In genomic region chr20:34375977-34376430, GRCh38 we compare ENCODE assay signal across 12 cellular contexts. TPM values are rescaled to one million over a fixed set of nuclear protein-coding genes. Genes with fewer than 3 reads are reported as not detected.
DNase-seq lines count a peak whose midpoint lies in the region; ATAC-seq and TF ChIP-seq lines count a peak whose summit lies in the region.
"Had no signal": no experiment of that assay in that cellular context is flagged by ENCODE, and none has a peak within 500 bp of the region (broad histone marks: within the 10 kb centered on the region; RNA-seq: fewer than 3 reads in every experiment).

No MANE protein-coding gene starts in this region.

- no peaks in the 10 kb centered on the region for H3K4me1 ChIP-seq in endodermal cell (ENCODE audit: control insufficient read depth, insufficient read depth, low read length)
- no peaks in the 10 kb centered on the region for H3K4me1 ChIP-seq in neural progenitor cell

- H3K36me3 ChIP-seq in endodermal cell (ENCODE audit: control insufficient read depth, insufficient read depth, low read length) (peaks cover 59% of the 10 kb centered on the region), neural progenitor cell (peaks cover 10% of the 10 kb centered on the region)

- peaks cover 38% of the 10 kb centered on the region for H4K20me1 ChIP-seq in neural progenitor cell (ENCODE audit: low read depth)

- TF ChIP-seq CTCF in endodermal cell (conservative IDR thresholded peaks at IDR 0.05): no peak
- no peak for TF ChIP-seq CTCF in neural progenitor cell (IDR thresholded peaks at IDR 0.05)

- no peak overlapping the region for H3K27ac ChIP-seq in endodermal cell (ENCODE audit: low read depth, low read length)
- no peak overlapping the region for H3K27ac ChIP-seq in neural progenitor cell
- H3K27ac ChIP-seq: tibial artery had no signal

- H3K79me2 ChIP-seq in neural progenitor cell (ENCODE audit: low read depth): peaks cover 85% of the 10 kb centered on the region

- H3K9me3 ChIP-seq in endodermal cell (ENCODE audit: control insufficient read depth, low read length) (peaks cover 4% of the 10 kb centered on the region), neural progenitor cell (ENCODE audit: low read depth) (no peaks in the 10 kb centered on the region)
- H3K9me3 ChIP-seq: tibial artery had no signal

- no peak for ATAC-seq in GM18868 (IDR thresholded peaks at IDR 0.05; ENCODE audit: unreplicated experiment)
- ATAC-seq in HG03139 (IDR thresholded peaks at IDR 0.05; ENCODE audit: unreplicated experiment): no peak
- ATAC-seq: CD8-positive, alpha-beta T cell; esophagus mucosa; SK-N-SH treated with all-trans-retinoic acid at 6 μM for 48 hours had no signal

- H3F3A ChIP-seq in neural progenitor cell (ENCODE audit: low read depth): no peaks in the 10 kb centered on the region

- H3K9me3 Mint-ChIP-seq in endodermal cell (no peaks in the 10 kb centered on the region), neural progenitor cell (no peaks in the 10 kb centered on the region)
- H3K9me3 Mint-ChIP-seq: CD8-positive, alpha-beta T cell had no signal

- H3K9ac ChIP-seq in endodermal cell (ENCODE audit: extremely low read depth, low read length, poor library complexity, severe bottlenecking): no peak overlapping the region
- H3K9ac ChIP-seq in neural progenitor cell: no peak overlapping the region

- WGBS in endodermal cell (ENCODE audit: insufficient coverage in 1 of 2, insufficient read length in 1 of 2), 2 experiments: 87 to 95% methylated on average over 5 of the region's 5 CpGs

- H3K4me1 Mint-ChIP-seq in endodermal cell (peaks cover 2% of the 10 kb centered on the region), neural progenitor cell (peaks cover 10% of the 10 kb centered on the region)

- H3K27me3 Mint-ChIP-seq in endodermal cell (ENCODE audit: insufficient read depth): no peaks in the 10 kb centered on the region
- peaks cover 2% of the 10 kb centered on the region for H3K27me3 Mint-ChIP-seq in neural progenitor cell (ENCODE audit: insufficient read depth, low read depth)

- DNase-seq in NCI-H2171 treated with DMSO at 0.1 percent for 48 hours (lab: John Stamatoyannopoulos, UW) (peak; percentile 24), NCI-H2171 (lab: John Stamatoyannopoulos, UW) (no peak), NCI-H1105 treated with DMSO at 0.1 percent for 48 hours (lab: John Stamatoyannopoulos, UW) (peak; percentile 53), endodermal cell (no peak), neural progenitor cell (ENCODE audit: low spot score) (no peak), NCI-H524 (lab: John Stamatoyannopoulos, UW) (no peak)
- DNase-seq: CD8-positive, alpha-beta T cell; tibial artery had no signal

- peaks cover 77% of the 10 kb centered on the region for H3K36me3 Mint-ChIP-seq in endodermal cell (ENCODE audit: low read depth)
- peaks cover 10% of the 10 kb centered on the region for H3K36me3 Mint-ChIP-seq in neural progenitor cell

- no peak overlapping the region for H3K4me2 ChIP-seq in neural progenitor cell

- no peak overlapping the region for H3K4me3 Mint-ChIP-seq in endodermal cell
- H3K4me3 Mint-ChIP-seq in neural progenitor cell: no peak overlapping the region
- H3K4me3 Mint-ChIP-seq: CD8-positive, alpha-beta T cell had no signal

- H3K27ac Mint-ChIP-seq in endodermal cell: peak overlapping the region; percentile 53
- H3K27ac Mint-ChIP-seq in neural progenitor cell: peak overlapping the region; percentile 72

- H3K27me3 ChIP-seq in endodermal cell (ENCODE audit: control insufficient read depth, insufficient read depth, low read length, poor library complexity, severe bottlenecking) (no peaks in the 10 kb centered on the region), neural progenitor cell (no peaks in the 10 kb centered on the region)
- H3K27me3 ChIP-seq: tibial artery had no signal

- no peak overlapping the region for H2AFZ ChIP-seq in neural progenitor cell (replicated peaks)

- H3K4me3 ChIP-seq in endodermal cell (ENCODE audit: low read length): no peak overlapping the region
- H3K4me3 ChIP-seq in neural progenitor cell: no peak overlapping the region
- H3K4me3 ChIP-seq: tibial artery had no signal

RNA-seq across cellular contexts. Expression of gene ITCH, which starts 12.9 kb away (rescaled TPM):
- total RNA-seq in endodermal cell (10 to 100 TPM; 65.1 to 84.4 TPM), neural progenitor cell (ENCODE audit: low replicate concordance) (47.4 and 55.2 TPM in 2 replicates)
- 39.3 TPM for polyA plus RNA-seq in endodermal cell (2013, experiment 1 of 2)
- 37.1 TPM for polyA plus RNA-seq in endodermal cell (2013, experiment 2 of 2)

Comparison
In these comparisons a context has a peak if more than half of its experiments do, and no peak if none do; other contexts are left out.
1. DNase-seq: peak in NCI-H2171 treated with DMSO at 0.1 percent for 48 hours (single experiment) and NCI-H1105 treated with DMSO at 0.1 percent for 48 hours (single experiment); none in NCI-H2171 (single experiment), endodermal cell (single experiment), neural progenitor cell (single experiment) and NCI-H524 (0 of 2).